ENCODE assay signal across 21 cellular contexts in the genomic region with DNA sequence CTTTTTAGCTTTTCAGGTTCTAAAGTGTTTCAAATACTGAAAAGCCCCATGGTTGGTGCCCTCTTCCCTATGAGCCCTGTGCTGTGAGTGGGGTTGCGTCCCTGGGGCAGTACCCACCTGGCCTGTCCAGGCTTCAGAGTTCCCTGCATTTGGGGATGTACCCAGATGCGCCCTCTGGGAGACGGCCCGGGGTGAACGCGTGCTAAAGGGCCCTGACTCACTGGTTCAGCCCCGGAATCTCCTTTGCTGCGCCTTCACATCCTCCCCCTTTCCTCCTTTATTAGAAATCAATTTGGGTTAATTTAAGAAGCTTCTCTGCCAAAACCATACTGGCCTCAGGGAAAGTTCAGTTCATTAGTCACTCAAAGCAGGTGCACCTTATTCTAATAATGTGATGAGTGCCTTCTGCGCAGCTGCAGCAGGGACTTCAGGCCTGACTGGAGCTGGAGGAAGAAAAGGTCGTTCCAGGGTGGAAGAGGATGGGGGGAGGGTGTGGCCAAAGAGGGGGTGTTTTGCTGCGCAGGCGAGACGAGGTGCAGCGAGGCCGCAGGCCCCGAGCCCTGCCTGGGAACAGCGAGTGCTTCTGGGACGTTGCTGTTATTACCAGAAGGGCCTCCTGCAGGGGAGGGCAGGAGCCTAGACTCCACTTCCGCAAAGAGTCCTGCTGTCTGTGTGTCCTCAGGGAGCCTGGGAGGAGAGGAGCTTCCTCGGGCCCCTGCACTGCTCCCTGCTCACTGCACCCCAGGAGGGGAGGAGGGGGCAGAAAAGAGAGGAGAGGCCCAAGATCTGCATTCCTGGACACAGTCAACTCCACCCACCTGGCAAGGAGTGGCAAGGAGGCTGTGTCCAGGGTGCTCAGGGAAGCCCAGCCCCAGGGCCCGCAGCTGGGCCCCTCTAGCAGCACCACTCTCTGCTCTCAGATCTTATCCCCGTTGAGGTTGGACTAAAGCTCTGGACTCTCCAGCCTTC.
DNase-seq lines count a peak whose midpoint lies in the region; ATAC-seq and TF ChIP-seq lines count a peak whose summit lies in the region.
"Had no signal": no experiment of that assay in that cellular context is flagged by ENCODE, and none has a peak within 500 bp of the region (broad histone marks: within the 10 kb centered on the region; RNA-seq: fewer than 3 reads in every experiment).

No MANE protein-coding gene starts in this region.

- WGBS in endodermal cell (ENCODE audit: insufficient coverage in 1 of 2, insufficient read length in 1 of 2), 2 experiments: 77 to 85% methylated on average over 8 to 22 of the region's 22 CpGs

- H3K4me3 Mint-ChIP-seq in endodermal cell (no peak overlapping the region), Caco-2 (ENCODE audit: unreplicated experiment) (no peak overlapping the region)
- H3K4me3 Mint-ChIP-seq in activated T-helper 17 cell treated with anti-CD3 and anti-CD28 coated beads, Interleukin-2, amount 50 U/mL, for 72 hours: no peak overlapping the region
- H3K4me3 Mint-ChIP-seq: activated CD8-positive, alpha-beta memory T cell treated with anti-CD3 and anti-CD28 coated beads, Interleukin-2, amount 10 ng/mL, durations not matched to agents 7 days and 5 days; T-helper 2 cell treated with Interferon-gamma antibody and Interleukin-4, amounts not matched to agents 5 μg/mL and 100 μg/mL, for 36 hours had no signal

- H3K9ac ChIP-seq in endodermal cell (ENCODE audit: extremely low read depth, low read length, poor library complexity, severe bottlenecking): no peak overlapping the region

- DNase-seq in DMS79 (lab: John Stamatoyannopoulos, UW): peak; percentile 78
- DNase-seq in endodermal cell: peak; percentile 61
- DNase-seq in putamen (ENCODE audit: low spot score): peak; percentile 69
- no peak for DNase-seq in Caco-2
- DNase-seq: activated CD4-positive, alpha-beta T cell treated with anti-CD3 and anti-CD28 coated beads for 1 hour; activated CD8-positive, alpha-beta memory T cell treated with anti-CD3 and anti-CD28 coated beads, Interleukin-2, amount 10 ng/mL, durations not matched to agents 7 days and 5 days; AML-193; central memory CD4-positive, alpha-beta T cell; effector CD8-positive, alpha-beta T cell; HCEC 1CT; hippocampal formation; kidney glomerular epithelial cell; mucosa of descending colon; NCI-H1436; NCI-H446 treated with DMSO at 0.1 percent for 48 hours; SJCRH30; stimulated activated CD4-positive, alpha-beta T cell treated with anti-CD3 and anti-CD28 coated beads, Interleukin-2, amount 100 ng/mL, for 24 hours had no signal

- H3K27ac ChIP-seq in HEK293 (ENCODE audit: extremely low read depth, low read depth, low read length) (no peak overlapping the region), endodermal cell (ENCODE audit: low read depth, low read length) (no peak overlapping the region)
- H3K27ac ChIP-seq: SJCRH30 had no signal

- H3K27ac Mint-ChIP-seq in endodermal cell (no peak overlapping the region), Caco-2 (ENCODE audit: unreplicated experiment) (no peak overlapping the region)
- no peak overlapping the region for H3K27ac Mint-ChIP-seq in activated T-helper 17 cell treated with anti-CD3 and anti-CD28 coated beads, Interleukin-2, amount 50 U/mL, for 72 hours
- H3K27ac Mint-ChIP-seq: activated CD8-positive, alpha-beta memory T cell treated with anti-CD3 and anti-CD28 coated beads, Interleukin-2, amount 10 ng/mL, durations not matched to agents 7 days and 5 days; T-helper 2 cell treated with Interferon-gamma antibody and Interleukin-4, amounts not matched to agents 5 μg/mL and 100 μg/mL, for 36 hours had no signal

- CTCF ChIA-PET in HEK293 (lab: Yijun Ruan, JAX) (no interaction called here), Caco-2 (lab: Charles Lee) (no interaction called here)

- H3K27me3 Mint-ChIP-seq in endodermal cell (ENCODE audit: insufficient read depth): no peaks in the 10 kb centered on the region
- peaks cover 12% of the 10 kb centered on the region for H3K27me3 Mint-ChIP-seq in Caco-2 (ENCODE audit: insufficient read depth, unreplicated experiment)
- no peaks in the 10 kb centered on the region for H3K27me3 Mint-ChIP-seq in activated T-helper 17 cell treated with anti-CD3 and anti-CD28 coated beads, Interleukin-2, amount 50 U/mL, for 72 hours
- H3K27me3 Mint-ChIP-seq: activated CD8-positive, alpha-beta memory T cell treated with anti-CD3 and anti-CD28 coated beads, Interleukin-2, amount 10 ng/mL, durations not matched to agents 7 days and 5 days had no signal

- TF ChIP-seq CTCF in HEK293 (tag by site-specific recombination; IDR thresholded peaks at IDR 0.05) (no peak), endodermal cell (conservative IDR thresholded peaks at IDR 0.05) (no peak), Caco-2 (IDR thresholded peaks at IDR 0.05; ENCODE audit: insufficient read depth in 1 of 2, low read depth in 1 of 2, low read length in 1 of 2, severe bottlenecking in 1 of 2, unreplicated experiment in 1 of 2) (no peak)

- peaks cover 6% of the 10 kb centered on the region for H3K4me1 ChIP-seq in HEK293 (ENCODE audit: control insufficient read depth, insufficient read depth, low read length)
- no peaks in the 10 kb centered on the region for H3K4me1 ChIP-seq in endodermal cell (ENCODE audit: control insufficient read depth, insufficient read depth, low read length)
- no peaks in the 10 kb centered on the region for H3K4me1 ChIP-seq in Caco-2
- H3K4me1 ChIP-seq: SJCRH30 had no signal

- POLR2A ChIA-PET in HEK293 (lab: Yijun Ruan, JAX) (no interaction called here), Caco-2 (lab: Charles Lee) (no interaction called here)

- H3K36me3 ChIP-seq in HEK293 (ENCODE audit: control insufficient read depth in 2 of 2, insufficient read depth in 1 of 2, low read length in 2 of 2) (no peaks in the 10 kb centered on the region), endodermal cell (ENCODE audit: control insufficient read depth, insufficient read depth, low read length) (no peaks in the 10 kb centered on the region), Caco-2 (ENCODE audit: control insufficient read depth, insufficient read depth, low read length) (no peaks in the 10 kb centered on the region)
- H3K36me3 ChIP-seq: SJCRH30 had no signal

- intact Hi-C loops in Caco-2 (cut with micrococcal nuclease; ENCODE audit: unreplicated experiment): no loop called here

- H3K36me3 Mint-ChIP-seq in endodermal cell (ENCODE audit: low read depth) (no peaks in the 10 kb centered on the region), Caco-2 (ENCODE audit: insufficient read depth, unreplicated experiment) (no peaks in the 10 kb centered on the region)
- no peaks in the 10 kb centered on the region for H3K36me3 Mint-ChIP-seq in activated T-helper 17 cell treated with anti-CD3 and anti-CD28 coated beads, Interleukin-2, amount 50 U/mL, for 72 hours (ENCODE audit: low read depth)
- H3K36me3 Mint-ChIP-seq: activated CD8-positive, alpha-beta memory T cell treated with anti-CD3 and anti-CD28 coated beads, Interleukin-2, amount 10 ng/mL, durations not matched to agents 7 days and 5 days had no signal

- no TSS peak for BruUV-seq in Caco-2 (replicated peaks; lab: Mats Ljungman, UMichigan)

- H3K9me3 ChIP-seq in HEK293 (ENCODE audit: control insufficient read depth, insufficient read depth, low read depth, low read length) (no peaks in the 10 kb centered on the region), endodermal cell (ENCODE audit: control insufficient read depth, low read length) (no peaks in the 10 kb centered on the region), Caco-2 (no peaks in the 10 kb centered on the region)
- H3K9me3 ChIP-seq: mucosa of descending colon, SJCRH30 had no signal

- H3K27me3 ChIP-seq in endodermal cell (ENCODE audit: control insufficient read depth, insufficient read depth, low read length, poor library complexity, severe bottlenecking) (no peaks in the 10 kb centered on the region), Caco-2 (replicated peaks; ENCODE audit: control insufficient read depth, insufficient read depth, low read length) (no peaks in the 10 kb centered on the region; the same call in 1 of the 2 replicates)

- H3K9me3 Mint-ChIP-seq in endodermal cell (no peaks in the 10 kb centered on the region), Caco-2 (ENCODE audit: unreplicated experiment) (no peaks in the 10 kb centered on the region)
- H3K9me3 Mint-ChIP-seq in activated T-helper 17 cell treated with anti-CD3 and anti-CD28 coated beads, Interleukin-2, amount 50 U/mL, for 72 hours: no peaks in the 10 kb centered on the region
- H3K9me3 Mint-ChIP-seq: T-helper 2 cell treated with Interferon-gamma antibody and Interleukin-4, amounts not matched to agents 5 μg/mL and 100 μg/mL, for 36 hours had no signal

- H3K4me1 Mint-ChIP-seq in endodermal cell (peaks cover 8% of the 10 kb centered on the region), Caco-2 (ENCODE audit: low read depth, unreplicated experiment) (no peaks in the 10 kb centered on the region)
- H3K4me1 Mint-ChIP-seq in activated T-helper 17 cell treated with anti-CD3 and anti-CD28 coated beads, Interleukin-2, amount 50 U/mL, for 72 hours: no peaks in the 10 kb centered on the region
- H3K4me1 Mint-ChIP-seq: activated CD8-positive, alpha-beta memory T cell treated with anti-CD3 and anti-CD28 coated beads, Interleukin-2, amount 10 ng/mL, durations not matched to agents 7 days and 5 days had no signal

- no peak for ATAC-seq in GM18498 (IDR thresholded peaks at IDR 0.05; ENCODE audit: unreplicated experiment)
- ATAC-seq in activated T-helper 17 cell treated with anti-CD3 and anti-CD28 coated beads, Interleukin-2, amount 50 U/mL, for 72 hours (replicated peaks): no peak
- ATAC-seq: activated CD8-positive, alpha-beta memory T cell treated with anti-CD3 and anti-CD28 coated beads, Interleukin-2, amount 10 ng/mL, durations not matched to agents 7 days and 5 days; mucosa of descending colon had no signal

- no peak overlapping the region for H3K4me3 ChIP-seq in HEK293 (ENCODE audit: low read depth, low read length)
- H3K4me3 ChIP-seq in endodermal cell (ENCODE audit: low read length): no peak overlapping the region
- H3K4me3 ChIP-seq in Caco-2 (ENCODE audit: low read depth, low read length): no peak overlapping the region
- H3K4me3 ChIP-seq: mucosa of descending colon, SJCRH30 had no signal

TF ChIP-seq in HEK293, 187 proteins besides CTCF, POLR2A, EP300 and RAD21:
- TF ChIP-seq ZNF48 (tag by site-specific recombination; IDR thresholded peaks at IDR 0.05): no peak
- peak; percentile 41 for TF ChIP-seq ZIC2 (tag by site-specific recombination; IDR thresholded peaks at IDR 0.05)

Comparison
In these comparisons a context has a peak if more than half of its experiments do, and no peak if none do; other contexts are left out.
1. DNase-seq: peak in DMS79 (single experiment), endodermal cell (single experiment) and putamen (single experiment); none in Caco-2 (0 of 2).